15 cellular contexts compared by ENCODE assay signal in the genomic region with DNA sequence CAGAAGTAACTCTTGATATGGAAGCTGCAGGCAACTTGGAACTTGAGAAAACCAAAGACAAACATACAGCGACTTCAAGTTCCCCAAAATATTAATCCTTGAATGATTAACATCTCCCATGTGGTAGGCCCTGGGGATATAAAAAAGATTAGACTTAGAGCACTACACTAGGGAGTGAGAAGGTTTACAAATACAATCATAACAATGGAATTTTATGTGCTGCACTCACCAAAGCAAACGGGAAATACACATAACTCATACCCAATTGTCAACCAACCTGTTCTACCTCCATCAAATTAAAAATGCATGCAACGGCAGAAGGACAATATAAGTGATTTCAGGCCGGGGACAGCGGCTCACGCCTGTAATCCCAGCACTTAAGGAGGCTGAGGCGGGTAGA. TPM values are rescaled to one million over a fixed set of nuclear protein-coding genes. Genes with fewer than 3 reads are reported as not detected.
DNase-seq lines count a peak whose midpoint lies in the region; ATAC-seq and TF ChIP-seq lines count a peak whose summit lies in the region.
"Had no signal": no experiment of that assay in that cellular context is flagged by ENCODE, and none has a peak within 500 bp of the region (broad histone marks: within the 10 kb centered on the region; RNA-seq: fewer than 3 reads in every experiment).

No MANE protein-coding gene starts in this region.

- H3K9me3 ChIP-seq in HEK293 (ENCODE audit: control insufficient read depth, insufficient read depth, low read depth, low read length): no peaks in the 10 kb centered on the region
- no peaks in the 10 kb centered on the region for H3K9me3 ChIP-seq in PC-3 (ENCODE audit: low read length)
- H3K9me3 ChIP-seq: neutrophil, SK-N-SH, upper lobe of left lung had no signal

- H3K27me3 ChIP-seq in PC-3 (ENCODE audit: low read length): no peaks in the 10 kb centered on the region
- H3K27me3 ChIP-seq: upper lobe of left lung had no signal

- no peaks in the 10 kb centered on the region for H3K9me3 Mint-ChIP-seq in naive thymus-derived CD8-positive, alpha-beta T cell
- H3K9me3 Mint-ChIP-seq: stimulated activated naive B cell treated with anti-CD40 and anti-IgM and Interleukin-4, amounts not matched to agents 10 μg/mL and 1 μg/mL and 100 μg/mL, for 72 hours had no signal

- DNase-seq in A172 (ENCODE audit: low spot score): peak; percentile 92
- peak; percentile 97 for DNase-seq in PC-3
- no peak for DNase-seq in NCI-H446 treated with DMSO at 0.1 percent for 48 hours (lab: John Stamatoyannopoulos, UW)
- no peak for DNase-seq in NCI-H146 (lab: John Stamatoyannopoulos, UW)
- DNase-seq in naive thymus-derived CD8-positive, alpha-beta T cell: no peak
- DNase-seq: ACHN; activated effector memory CD4-positive, alpha-beta T cell treated with anti-CD3 and anti-CD28 coated beads, Interleukin-2, amount 50 U/mL, for 16 hours; KBM-7; SK-N-SH; stimulated activated naive B cell treated with anti-CD40 and anti-IgM and Interleukin-4, amounts not matched to agents 10 μg/mL and 1 μg/mL and 100 μg/mL, for 72 hours; upper lobe of left lung had no signal

- H3F3A ChIP-seq in PC-3 (ENCODE audit: low read length, unreplicated experiment): peaks cover 10% of the 10 kb centered on the region

- H3K9ac ChIP-seq in PC-3 (ENCODE audit: low read length): peak overlapping the region; percentile 51
- H3K9ac ChIP-seq: SK-N-SH had no signal

- no peaks in the 10 kb centered on the region for H3K36me3 Mint-ChIP-seq in naive thymus-derived CD8-positive, alpha-beta T cell

- ATAC-seq in PC-3 (peak; percentile 80), esophagus mucosa (peak; percentile 92), HG03442 (IDR thresholded peaks at IDR 0.05; ENCODE audit: unreplicated experiment) (no peak)
- no peak for ATAC-seq in naive thymus-derived CD8-positive, alpha-beta T cell
- ATAC-seq: stimulated activated naive B cell treated with anti-CD40 and anti-IgM and Interleukin-4, amounts not matched to agents 10 μg/mL and 1 μg/mL and 100 μg/mL, for 72 hours had no signal

- H3K4me1 Mint-ChIP-seq in naive thymus-derived CD8-positive, alpha-beta T cell: peaks cover 29 to 54% (median 39%) of the 10 kb centered on the region in 4 donors

- intact Hi-C loops in PC-3 (cut with micrococcal nuclease): loop anchor here (1.0 kb wide), 4 partner anchors 63 to 251 kb away; partner anchors contain the start of genes CNST and TFB2M

- H3K27me3 Mint-ChIP-seq in naive thymus-derived CD8-positive, alpha-beta T cell: no peaks in the 10 kb centered on the region
- H3K27me3 Mint-ChIP-seq: stimulated activated naive B cell treated with anti-CD40 and anti-IgM and Interleukin-4, amounts not matched to agents 10 μg/mL and 1 μg/mL and 100 μg/mL, for 72 hours had no signal

- no peak overlapping the region for H3K4me3 ChIP-seq in HEK293 (ENCODE audit: low read depth, low read length)
- H3K4me3 ChIP-seq in PC-3 (ENCODE audit: low read length): peak overlapping the region; percentile 33; the same call in 1 of the 2 replicates
- H3K4me3 ChIP-seq: upper lobe of left lung had no signal

- TF ChIP-seq CTCF in HEK293 (tag by site-specific recombination; IDR thresholded peaks at IDR 0.05) (no peak), PC-3 (conservative IDR thresholded peaks at IDR 0.05; ENCODE audit: low read depth, low read length) (no peak)

- H3K4me2 ChIP-seq in PC-3 (ENCODE audit: low read length): peak overlapping the region; percentile 91
- H3K4me2 ChIP-seq: SK-N-SH had no signal

- POLR2A ChIA-PET in HEK293 (lab: Yijun Ruan, JAX): no interaction called here
- POLR2A ChIA-PET in PC-3 (lab: Charles Lee; ENCODE audit: unreplicated experiment): no interaction called here
- POLR2A ChIA-PET in naive thymus-derived CD8-positive, alpha-beta T cell (lab: Charles Lee): no interaction called here

- H3K27ac Mint-ChIP-seq in naive thymus-derived CD8-positive, alpha-beta T cell: peak overlapping the region in 1 of 10 donors; percentile 35
- H3K27ac Mint-ChIP-seq: stimulated activated naive B cell treated with anti-CD40 and anti-IgM and Interleukin-4, amounts not matched to agents 10 μg/mL and 1 μg/mL and 100 μg/mL, for 72 hours had no signal

- BruUV-seq in PC-3 (replicated peaks; lab: Mats Ljungman, UMichigan): no TSS peak

- no peak overlapping the region for H3K27ac ChIP-seq in HEK293 (ENCODE audit: extremely low read depth, low read depth, low read length)
- peak overlapping the region; percentile 93 for H3K27ac ChIP-seq in PC-3 (ENCODE audit: low read length)
- H3K27ac ChIP-seq: neutrophil, upper lobe of left lung had no signal

- no peaks in the 10 kb centered on the region for H4K20me1 ChIP-seq in PC-3 (ENCODE audit: low read length)

- H3K9me2 ChIP-seq in PC-3 (replicated peaks; ENCODE audit: low read length): no peaks in the 10 kb centered on the region
- H3K9me2 ChIP-seq: SK-N-SH had no signal

- no peak overlapping the region for H3K4me3 Mint-ChIP-seq in naive thymus-derived CD8-positive, alpha-beta T cell
- H3K4me3 Mint-ChIP-seq: stimulated activated naive B cell treated with anti-CD40 and anti-IgM and Interleukin-4, amounts not matched to agents 10 μg/mL and 1 μg/mL and 100 μg/mL, for 72 hours had no signal

- CTCF ChIA-PET in HEK293 (lab: Yijun Ruan, JAX) (no interaction called here), PC-3 (lab: Charles Lee) (interaction anchor here (0.5 kb wide), 1 partner anchor 210 kb away, joined by 6 read pairs; no protein-coding TSS in a partner anchor)

- peaks cover 70% of the 10 kb centered on the region for H3K79me2 ChIP-seq in PC-3 (ENCODE audit: low read length)

- peaks cover 0 to 4% of the 10 kb centered on the region in 2 experiments; a peak in 1 of 3 replicates for H3K36me3 ChIP-seq in HEK293 (ENCODE audit: control insufficient read depth in 2 of 2, insufficient read depth in 1 of 2, low read length in 2 of 2)
- peaks cover 10% of the 10 kb centered on the region; the same call in 1 of the 2 replicates for H3K36me3 ChIP-seq in PC-3 (ENCODE audit: low read depth, low read length)
- H3K36me3 ChIP-seq: neutrophil, upper lobe of left lung had no signal

- no peaks in the 10 kb centered on the region; the same call in 1 of the 2 replicates for H3K4me1 ChIP-seq in HEK293 (ENCODE audit: control insufficient read depth, insufficient read depth, low read length)
- peaks cover 49% of the 10 kb centered on the region for H3K4me1 ChIP-seq in PC-3 (ENCODE audit: insufficient read depth, low read length)

- peak overlapping the region; percentile 37 for H2AFZ ChIP-seq in PC-3 (ENCODE audit: low read length)

TF ChIP-seq in HEK293, 187 proteins besides CTCF, POLR2A, EP300 and RAD21:
- no peak for TF ChIP-seq ZBTB48 (tag by site-specific recombination; IDR thresholded peaks at IDR 0.05)
- peak; percentile 71 for TF ChIP-seq WT1 (tag by site-specific recombination; IDR thresholded peaks at IDR 0.05)
- TF ChIP-seq, protein P1, sequence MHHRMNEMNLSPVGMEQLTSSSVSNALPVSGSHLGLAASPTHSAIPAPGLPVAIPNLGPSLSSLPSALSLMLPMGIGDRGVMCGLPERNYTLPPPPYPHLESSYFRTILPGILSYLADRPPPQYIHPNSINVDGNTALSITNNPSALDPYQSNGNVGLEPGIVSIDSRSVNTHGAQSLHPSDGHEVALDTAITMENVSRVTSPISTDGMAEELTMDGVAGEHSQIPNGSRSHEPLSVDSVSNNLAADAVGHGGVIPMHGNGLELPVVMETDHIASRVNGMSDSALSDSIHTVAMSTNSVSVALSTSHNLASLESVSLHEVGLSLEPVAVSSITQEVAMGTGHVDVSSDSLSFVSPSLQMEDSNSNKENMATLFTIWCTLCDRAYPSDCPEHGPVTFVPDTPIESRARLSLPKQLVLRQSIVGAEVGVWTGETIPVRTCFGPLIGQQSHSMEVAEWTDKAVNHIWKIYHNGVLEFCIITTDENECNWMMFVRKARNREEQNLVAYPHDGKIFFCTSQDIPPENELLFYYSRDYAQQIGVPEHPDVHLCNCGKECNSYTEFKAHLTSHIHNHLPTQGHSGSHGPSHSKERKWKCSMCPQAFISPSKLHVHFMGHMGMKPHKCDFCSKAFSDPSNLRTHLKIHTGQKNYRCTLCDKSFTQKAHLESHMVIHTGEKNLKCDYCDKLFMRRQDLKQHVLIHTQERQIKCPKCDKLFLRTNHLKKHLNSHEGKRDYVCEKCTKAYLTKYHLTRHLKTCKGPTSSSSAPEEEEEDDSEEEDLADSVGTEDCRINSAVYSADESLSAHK (tag by site-specific recombination; IDR thresholded peaks at IDR 0.05): no peak

RNA-seq across cellular contexts. Expression of gene SMYD3, which starts 3.7 kb away (rescaled TPM):
- 31.7 and 44.5 TPM in 2 replicates for total RNA-seq in A172 (2014; rRNA removed; shearing (Covaris generic))
- total RNA-seq in PC-3 (2014; rRNA removed) (33.0 and 40.3 TPM in 2 replicates), esophagus mucosa (6.9 TPM)
- total RNA-seq in naive thymus-derived CD8-positive, alpha-beta T cell: 10 to 100 TPM; 19.1 to 19.5 TPM
- polyA plus RNA-seq in naive thymus-derived CD8-positive, alpha-beta T cell: 10 to 100 TPM; 36.5 to 42.1 (median 36.7) TPM

Comparison
In these comparisons a context has a peak if more than half of its experiments do, and no peak if none do; other contexts are left out.
1. DNase-seq: peak in A172 (single experiment) and PC-3 (single experiment); none in NCI-H446 treated with DMSO at 0.1 percent for 48 hours (single experiment), NCI-H146 (single experiment) and naive thymus-derived CD8-positive, alpha-beta T cell (0 of 10).
2. ATAC-seq: peak in PC-3 (single experiment) and esophagus mucosa (single experiment); none in HG03442 (single experiment) and naive thymus-derived CD8-positive, alpha-beta T cell (0 of 2).